In the genomic region with DNA sequence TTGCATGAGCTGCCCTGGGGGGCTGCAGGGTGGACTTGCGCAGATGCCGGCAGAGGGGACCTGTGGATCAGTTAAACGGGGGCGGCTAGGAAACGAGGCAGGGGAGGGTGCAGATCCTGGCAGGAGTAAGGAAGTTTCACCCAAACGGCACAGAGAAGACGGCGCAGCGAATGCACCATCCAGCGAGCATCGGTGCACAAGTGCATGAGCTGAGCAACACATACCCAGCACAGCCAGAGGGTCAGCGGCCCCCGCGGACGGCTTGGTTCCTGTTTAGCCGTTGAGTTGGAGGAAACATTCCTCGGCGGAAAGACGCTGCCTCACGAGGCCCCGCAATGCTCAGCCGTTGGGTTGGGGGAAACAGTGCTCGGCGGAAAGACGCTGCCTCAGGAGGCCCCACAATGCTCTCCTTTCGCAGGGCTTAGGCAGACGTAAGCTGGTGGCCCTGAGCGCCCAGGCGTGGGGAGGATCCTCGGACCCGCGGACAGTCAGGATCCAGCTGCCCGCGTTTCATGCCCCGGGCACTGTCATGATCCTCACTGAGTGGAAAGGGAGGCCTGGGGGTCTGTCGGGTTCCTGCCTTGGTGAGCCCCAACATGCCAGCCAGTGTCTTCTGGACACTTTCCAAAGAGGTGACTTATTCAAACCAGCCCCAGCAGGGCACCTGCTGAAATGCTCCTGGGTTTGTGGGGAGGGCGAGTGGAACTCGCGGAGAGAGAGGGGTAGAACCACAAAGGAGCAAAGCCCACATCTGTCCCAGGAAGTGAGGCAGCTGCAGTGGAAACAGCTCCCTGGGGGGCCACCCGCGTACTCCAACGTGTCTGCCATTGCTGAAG, we compare ENCODE assay signal across 1 cellular context.
TF ChIP-seq lines count a peak whose summit lies in the region.

No MANE protein-coding gene starts in this region.

TF ChIP-seq in WTC11, 78 proteins besides CTCF, POLR2A, EP300 and RAD21 (continued from another document):
- TF ChIP-seq ZNF532 (CRISPR knock-in tag; IDR thresholded peaks at IDR 0.05; ENCODE audit: borderline replicate concordance) (no peak), EMX1 (CRISPR knock-in tag; IDR thresholded peaks at IDR 0.05) (no peak), USF1 (CRISPR knock-in tag; IDR thresholded peaks at IDR 0.05) (no peak), RORB (CRISPR knock-in tag; IDR thresholded peaks at IDR 0.05) (no peak), RELA (CRISPR knock-in tag; IDR thresholded peaks at IDR 0.05; ENCODE audit: borderline replicate concordance) (no peak), CBFB (CRISPR knock-in tag; IDR thresholded peaks at IDR 0.05; ENCODE audit: low read depth) (no peak), PREB (CRISPR knock-in tag; IDR thresholded peaks at IDR 0.05; ENCODE audit: borderline replicate concordance) (no peak), ZNF219 (CRISPR knock-in tag; IDR thresholded peaks at IDR 0.05; ENCODE audit: borderline replicate concordance) (no peak), NFE2L1 (CRISPR knock-in tag; IDR thresholded peaks at IDR 0.05) (no peak), FOXP1 (CRISPR knock-in tag; IDR thresholded peaks at IDR 0.05; ENCODE audit: borderline replicate concordance) (no peak), PRDM15 (CRISPR knock-in tag; IDR thresholded peaks at IDR 0.05) (no peak), TCF7 (CRISPR knock-in tag; IDR thresholded peaks at IDR 0.05; ENCODE audit: low read depth) (no peak)
- TF ChIP-seq, protein P1, sequence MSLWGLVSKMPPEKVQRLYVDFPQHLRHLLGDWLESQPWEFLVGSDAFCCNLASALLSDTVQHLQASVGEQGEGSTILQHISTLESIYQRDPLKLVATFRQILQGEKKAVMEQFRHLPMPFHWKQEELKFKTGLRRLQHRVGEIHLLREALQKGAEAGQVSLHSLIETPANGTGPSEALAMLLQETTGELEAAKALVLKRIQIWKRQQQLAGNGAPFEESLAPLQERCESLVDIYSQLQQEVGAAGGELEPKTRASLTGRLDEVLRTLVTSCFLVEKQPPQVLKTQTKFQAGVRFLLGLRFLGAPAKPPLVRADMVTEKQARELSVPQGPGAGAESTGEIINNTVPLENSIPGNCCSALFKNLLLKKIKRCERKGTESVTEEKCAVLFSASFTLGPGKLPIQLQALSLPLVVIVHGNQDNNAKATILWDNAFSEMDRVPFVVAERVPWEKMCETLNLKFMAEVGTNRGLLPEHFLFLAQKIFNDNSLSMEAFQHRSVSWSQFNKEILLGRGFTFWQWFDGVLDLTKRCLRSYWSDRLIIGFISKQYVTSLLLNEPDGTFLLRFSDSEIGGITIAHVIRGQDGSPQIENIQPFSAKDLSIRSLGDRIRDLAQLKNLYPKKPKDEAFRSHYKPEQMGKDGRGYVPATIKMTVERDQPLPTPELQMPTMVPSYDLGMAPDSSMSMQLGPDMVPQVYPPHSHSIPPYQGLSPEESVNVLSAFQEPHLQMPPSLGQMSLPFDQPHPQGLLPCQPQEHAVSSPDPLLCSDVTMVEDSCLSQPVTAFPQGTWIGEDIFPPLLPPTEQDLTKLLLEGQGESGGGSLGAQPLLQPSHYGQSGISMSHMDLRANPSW (CRISPR knock-in tag; conservative IDR thresholded peaks at IDR 0.05; ENCODE audit: low read depth), result no peak
- TF ChIP-seq, protein P2, sequence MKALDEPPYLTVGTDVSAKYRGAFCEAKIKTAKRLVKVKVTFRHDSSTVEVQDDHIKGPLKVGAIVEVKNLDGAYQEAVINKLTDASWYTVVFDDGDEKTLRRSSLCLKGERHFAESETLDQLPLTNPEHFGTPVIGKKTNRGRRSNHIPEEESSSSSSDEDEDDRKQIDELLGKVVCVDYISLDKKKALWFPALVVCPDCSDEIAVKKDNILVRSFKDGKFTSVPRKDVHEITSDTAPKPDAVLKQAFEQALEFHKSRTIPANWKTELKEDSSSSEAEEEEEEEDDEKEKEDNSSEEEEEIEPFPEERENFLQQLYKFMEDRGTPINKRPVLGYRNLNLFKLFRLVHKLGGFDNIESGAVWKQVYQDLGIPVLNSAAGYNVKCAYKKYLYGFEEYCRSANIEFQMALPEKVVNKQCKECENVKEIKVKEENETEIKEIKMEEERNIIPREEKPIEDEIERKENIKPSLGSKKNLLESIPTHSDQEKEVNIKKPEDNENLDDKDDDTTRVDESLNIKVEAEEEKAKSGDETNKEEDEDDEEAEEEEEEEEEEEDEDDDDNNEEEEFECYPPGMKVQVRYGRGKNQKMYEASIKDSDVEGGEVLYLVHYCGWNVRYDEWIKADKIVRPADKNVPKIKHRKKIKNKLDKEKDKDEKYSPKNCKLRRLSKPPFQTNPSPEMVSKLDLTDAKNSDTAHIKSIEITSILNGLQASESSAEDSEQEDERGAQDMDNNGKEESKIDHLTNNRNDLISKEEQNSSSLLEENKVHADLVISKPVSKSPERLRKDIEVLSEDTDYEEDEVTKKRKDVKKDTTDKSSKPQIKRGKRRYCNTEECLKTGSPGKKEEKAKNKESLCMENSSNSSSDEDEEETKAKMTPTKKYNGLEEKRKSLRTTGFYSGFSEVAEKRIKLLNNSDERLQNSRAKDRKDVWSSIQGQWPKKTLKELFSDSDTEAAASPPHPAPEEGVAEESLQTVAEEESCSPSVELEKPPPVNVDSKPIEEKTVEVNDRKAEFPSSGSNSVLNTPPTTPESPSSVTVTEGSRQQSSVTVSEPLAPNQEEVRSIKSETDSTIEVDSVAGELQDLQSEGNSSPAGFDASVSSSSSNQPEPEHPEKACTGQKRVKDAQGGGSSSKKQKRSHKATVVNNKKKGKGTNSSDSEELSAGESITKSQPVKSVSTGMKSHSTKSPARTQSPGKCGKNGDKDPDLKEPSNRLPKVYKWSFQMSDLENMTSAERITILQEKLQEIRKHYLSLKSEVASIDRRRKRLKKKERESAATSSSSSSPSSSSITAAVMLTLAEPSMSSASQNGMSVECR (CRISPR knock-in tag; IDR thresholded peaks at IDR 0.05; ENCODE audit: borderline replicate concordance), result no peak
- TF ChIP-seq, protein P3, sequence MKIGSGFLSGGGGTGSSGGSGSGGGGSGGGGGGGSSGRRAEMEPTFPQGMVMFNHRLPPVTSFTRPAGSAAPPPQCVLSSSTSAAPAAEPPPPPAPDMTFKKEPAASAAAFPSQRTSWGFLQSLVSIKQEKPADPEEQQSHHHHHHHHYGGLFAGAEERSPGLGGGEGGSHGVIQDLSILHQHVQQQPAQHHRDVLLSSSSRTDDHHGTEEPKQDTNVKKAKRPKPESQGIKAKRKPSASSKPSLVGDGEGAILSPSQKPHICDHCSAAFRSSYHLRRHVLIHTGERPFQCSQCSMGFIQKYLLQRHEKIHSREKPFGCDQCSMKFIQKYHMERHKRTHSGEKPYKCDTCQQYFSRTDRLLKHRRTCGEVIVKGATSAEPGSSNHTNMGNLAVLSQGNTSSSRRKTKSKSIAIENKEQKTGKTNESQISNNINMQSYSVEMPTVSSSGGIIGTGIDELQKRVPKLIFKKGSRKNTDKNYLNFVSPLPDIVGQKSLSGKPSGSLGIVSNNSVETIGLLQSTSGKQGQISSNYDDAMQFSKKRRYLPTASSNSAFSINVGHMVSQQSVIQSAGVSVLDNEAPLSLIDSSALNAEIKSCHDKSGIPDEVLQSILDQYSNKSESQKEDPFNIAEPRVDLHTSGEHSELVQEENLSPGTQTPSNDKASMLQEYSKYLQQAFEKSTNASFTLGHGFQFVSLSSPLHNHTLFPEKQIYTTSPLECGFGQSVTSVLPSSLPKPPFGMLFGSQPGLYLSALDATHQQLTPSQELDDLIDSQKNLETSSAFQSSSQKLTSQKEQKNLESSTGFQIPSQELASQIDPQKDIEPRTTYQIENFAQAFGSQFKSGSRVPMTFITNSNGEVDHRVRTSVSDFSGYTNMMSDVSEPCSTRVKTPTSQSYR (CRISPR knock-in tag; IDR thresholded peaks at IDR 0.05), result no peak
- TF ChIP-seq, protein P4, sequence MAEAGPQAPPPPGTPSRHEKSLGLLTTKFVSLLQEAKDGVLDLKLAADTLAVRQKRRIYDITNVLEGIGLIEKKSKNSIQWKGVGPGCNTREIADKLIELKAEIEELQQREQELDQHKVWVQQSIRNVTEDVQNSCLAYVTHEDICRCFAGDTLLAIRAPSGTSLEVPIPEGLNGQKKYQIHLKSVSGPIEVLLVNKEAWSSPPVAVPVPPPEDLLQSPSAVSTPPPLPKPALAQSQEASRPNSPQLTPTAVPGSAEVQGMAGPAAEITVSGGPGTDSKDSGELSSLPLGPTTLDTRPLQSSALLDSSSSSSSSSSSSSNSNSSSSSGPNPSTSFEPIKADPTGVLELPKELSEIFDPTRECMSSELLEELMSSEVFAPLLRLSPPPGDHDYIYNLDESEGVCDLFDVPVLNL (CRISPR knock-in tag; IDR thresholded peaks at IDR 0.05; ENCODE audit: borderline replicate concordance, low read depth), result no peak
